ENCODE assay signal across 9 cellular contexts in genomic region chr9:98099898-98100297, GRCh38. TPM values are rescaled to one million over a fixed set of nuclear protein-coding genes. Genes with fewer than 3 reads are reported as not detected.
A peak's percentile ranks its signal among the peaks of the same experiment; 100 is the strongest.
DNase-seq lines count a peak whose midpoint lies in the region; ATAC-seq, FAIRE-seq and TF ChIP-seq lines count a peak whose summit lies in the region.
"Had no signal": no experiment of that assay in that cellular context is flagged by ENCODE, and none has a peak within 500 bp of the region (broad histone marks: within the 10 kb centered on the region; RNA-seq: fewer than 3 reads in every experiment).

No MANE protein-coding gene starts in this region.

- H2AFZ ChIP-seq in neural progenitor cell (replicated peaks): no peak overlapping the region

- H3K36me3 ChIP-seq in bronchial epithelial cell (ENCODE audit: control insufficient read depth, insufficient read depth, low read length): peaks cover 4% of the 10 kb centered on the region
- no peaks in the 10 kb centered on the region for H3K36me3 ChIP-seq in testis (ENCODE audit: low read depth, missing control alignments)
- no peaks in the 10 kb centered on the region for H3K36me3 ChIP-seq in neural progenitor cell

- H3K9me3 Mint-ChIP-seq in stimulated activated naive CD8-positive, alpha-beta T cell treated with anti-CD3 and anti-CD28 coated beads, Interleukin-15, amount 100 ng/mL, for 72 hours: no peaks in the 10 kb centered on the region
- no peaks in the 10 kb centered on the region for H3K9me3 Mint-ChIP-seq in neural progenitor cell

- no peaks in the 10 kb centered on the region for H3K27me3 Mint-ChIP-seq in stimulated activated naive CD8-positive, alpha-beta T cell treated with anti-CD3 and anti-CD28 coated beads, Interleukin-15, amount 100 ng/mL, for 72 hours
- H3K27me3 Mint-ChIP-seq in neural progenitor cell (ENCODE audit: insufficient read depth, low read depth): peaks cover 5% of the 10 kb centered on the region

- H3K79me2 ChIP-seq in neural progenitor cell (ENCODE audit: low read depth): no peaks in the 10 kb centered on the region

- H3K4me1 ChIP-seq in testis (no peaks in the 10 kb centered on the region), neural progenitor cell (peaks cover 5% of the 10 kb centered on the region)

- H4K20me1 ChIP-seq in neural progenitor cell (ENCODE audit: low read depth): no peaks in the 10 kb centered on the region

- peak overlapping the region; percentile 51 to 66 for H3K4me3 Mint-ChIP-seq in stimulated activated naive CD8-positive, alpha-beta T cell treated with anti-CD3 and anti-CD28 coated beads, Interleukin-15, amount 100 ng/mL, for 72 hours
- no peak overlapping the region for H3K4me3 Mint-ChIP-seq in neural progenitor cell

- H3K4me3 ChIP-seq in bronchial epithelial cell (ENCODE audit: low read depth, low read length): no peak overlapping the region
- H3K4me3 ChIP-seq in testis: no peak overlapping the region
- no peak overlapping the region for H3K4me3 ChIP-seq in neural progenitor cell

- H3K36me3 Mint-ChIP-seq in neural progenitor cell: no peaks in the 10 kb centered on the region

- peak; percentile 49 for DNase-seq in activated CD8-positive, alpha-beta memory T cell treated with anti-CD3 and anti-CD28 coated beads, Interleukin-2, amount 50 U/mL, for 48 hours
- no peak for DNase-seq in activated CD8-positive, alpha-beta memory T cell treated with anti-CD3 and anti-CD28 coated beads, Interleukin-2, amount 50 U/mL, for 4 hours
- DNase-seq in NCI-H2196 treated with DMSO at 0.1 percent for 48 hours (lab: John Stamatoyannopoulos, UW; ENCODE audit: unreplicated experiment) (peak; percentile 55), bronchial epithelial cell (ENCODE audit: low read depth) (peak; percentile 84), testis (no peak), neural progenitor cell (ENCODE audit: low spot score) (no peak)
- no peak for DNase-seq in stimulated activated naive CD8-positive, alpha-beta T cell treated with anti-CD3 and anti-CD28 coated beads, Interleukin-15, amount 100 ng/mL, for 72 hours
- DNase-seq: NCI-H524 had no signal

- TF ChIP-seq POLR2A in testis (IDR thresholded peaks at IDR 0.05): no peak

- intact Hi-C loops in testis (cut with DNase I; ENCODE audit: low total_unique reads): no loop called here

- peaks cover 88% of the 10 kb centered on the region for H3K4me1 Mint-ChIP-seq in stimulated activated naive CD8-positive, alpha-beta T cell treated with anti-CD3 and anti-CD28 coated beads, Interleukin-15, amount 100 ng/mL, for 72 hours
- H3K4me1 Mint-ChIP-seq in neural progenitor cell: peaks cover 6% of the 10 kb centered on the region

- no peaks in the 10 kb centered on the region for H3K9me3 ChIP-seq in testis
- no peaks in the 10 kb centered on the region for H3K9me3 ChIP-seq in neural progenitor cell (ENCODE audit: low read depth)

- no peak overlapping the region for H3K4me2 ChIP-seq in neural progenitor cell

- H3K27ac Mint-ChIP-seq in stimulated activated naive CD8-positive, alpha-beta T cell treated with anti-CD3 and anti-CD28 coated beads, Interleukin-15, amount 100 ng/mL, for 72 hours: peak overlapping the region; percentile 77 to 88
- H3K27ac Mint-ChIP-seq in neural progenitor cell: no peak overlapping the region

- H3K27me3 ChIP-seq in bronchial epithelial cell (ENCODE audit: control insufficient read depth, insufficient read depth, low read length) (no peaks in the 10 kb centered on the region), testis (no peaks in the 10 kb centered on the region), neural progenitor cell (no peaks in the 10 kb centered on the region)

- WGBS in testis, 2 donors: 84 to 89% methylated on average over 5 of the region's 5 CpGs

- H3F3A ChIP-seq in neural progenitor cell (ENCODE audit: low read depth): peaks cover 11% of the 10 kb centered on the region

- TF ChIP-seq CTCF in bronchial epithelial cell (IDR thresholded peaks at IDR 0.05; ENCODE audit: insufficient read depth, low read length, severe bottlenecking): no peak
- no peak for TF ChIP-seq CTCF in testis (IDR thresholded peaks at IDR 0.05)
- TF ChIP-seq CTCF in neural progenitor cell (IDR thresholded peaks at IDR 0.05): no peak

- ATAC-seq in stimulated activated naive CD8-positive, alpha-beta T cell treated with anti-CD3 and anti-CD28 coated beads, Interleukin-15, amount 100 ng/mL, for 72 hours: no peak
- ATAC-seq in GM21360 (IDR thresholded peaks at IDR 0.05; ENCODE audit: unreplicated experiment): no peak

- H3K27ac ChIP-seq in testis (no peak overlapping the region), neural progenitor cell (no peak overlapping the region)

- peak; percentile 47 for FAIRE-seq in bronchial epithelial cell (lab: Jason Lieb, UNC)

- H3K9ac ChIP-seq in neural progenitor cell: no peak overlapping the region

RNA-seq across cellular contexts. Expression of gene TRIM14, which starts 19.1 kb away (rescaled TPM):
- total RNA-seq in bronchial epithelial cell (1.8 and 5.8 TPM in 2 replicates), testis (10 to 100 TPM; 19.6 to 21.3 TPM), neural progenitor cell (ENCODE audit: low replicate concordance) (0.17 and 2.7 TPM in 2 replicates)
- 17.3 TPM for polyA plus RNA-seq in testis (ENCODE audit: insufficient read depth, low read depth, low replicate concordance)

RNA-seq across cellular contexts. Expression of gene NANS, which starts 43.4 kb away (rescaled TPM):
- total RNA-seq in bronchial epithelial cell (98.8 and 118 TPM in 2 replicates), testis (10 to 100 TPM; 66.5 to 82.5 TPM), neural progenitor cell (ENCODE audit: low replicate concordance) (13.0 and 17.0 TPM in 2 replicates)
- polyA plus RNA-seq in testis (ENCODE audit: insufficient read depth, low read depth, low replicate concordance): 34.7 TPM

Comparison
In these comparisons a context has a peak if more than half of its experiments do, and no peak if none do; other contexts are left out.
1. DNase-seq: peak in activated CD8-positive, alpha-beta memory T cell treated with anti-CD3 and anti-CD28 coated beads, Interleukin-2, amount 50 U/mL, for 48 hours (single experiment), NCI-H2196 treated with DMSO at 0.1 percent for 48 hours (single experiment) and bronchial epithelial cell (single experiment); none in activated CD8-positive, alpha-beta memory T cell treated with anti-CD3 and anti-CD28 coated beads, Interleukin-2, amount 50 U/mL, for 4 hours (single experiment), stimulated activated naive CD8-positive, alpha-beta T cell treated with anti-CD3 and anti-CD28 coated beads, Interleukin-15, amount 100 ng/mL, for 72 hours (0 of 2), testis (single experiment) and neural progenitor cell (single experiment).